ENCODE assay signal across 12 cellular contexts in genomic region chrX:69556094-69557011, GRCh38. TPM values are rescaled to one million over a fixed set of nuclear protein-coding genes. Genes with fewer than 3 reads are reported as not detected.
DNase-seq lines count a peak whose midpoint lies in the region; ATAC-seq and TF ChIP-seq lines count a peak whose summit lies in the region.
"Had no signal": no experiment of that assay in that cellular context is flagged by ENCODE, and none has a peak within 500 bp of the region (broad histone marks: within the 10 kb centered on the region; RNA-seq: fewer than 3 reads in every experiment).

No MANE protein-coding gene starts in this region.

- no peak overlapping the region for H3K4me2 ChIP-seq in osteoblast (ENCODE audit: insufficient read depth, low read length)

- no peak overlapping the region for H2AFZ ChIP-seq in osteoblast (ENCODE audit: low read length)

- H3K27me3 ChIP-seq in right cardiac atrium (ENCODE audit: control insufficient read depth, insufficient read depth) = no peaks in the 10 kb centered on the region
- H3K27me3 ChIP-seq in osteoblast (ENCODE audit: insufficient read depth, low read length) = peaks cover 32% of the 10 kb centered on the region

- ATAC-seq in right cardiac atrium = peak; percentile 50 to 86
- ATAC-seq: activated naive CD4-positive, alpha-beta T cell treated with anti-CD3 and anti-CD28 coated beads, Interleukin-2, amount 50 U/mL, for 72 hours had no signal

- H3K36me3 ChIP-seq in HEK293 (ENCODE audit: control insufficient read depth in 2 of 2, insufficient read depth in 1 of 2, low read length in 2 of 2) (no peaks in the 10 kb centered on the region), osteoblast (ENCODE audit: insufficient read depth, low read length) (no peaks in the 10 kb centered on the region)

- H3K79me2 ChIP-seq in osteoblast (ENCODE audit: insufficient read depth, low read length) = no peaks in the 10 kb centered on the region

- peak; percentile 21 for DNase-seq in SHP77 treated with DMSO at 0.1 percent for 48 hours (lab: John Stamatoyannopoulos, UW)
- no peak for DNase-seq in right cardiac atrium
- peak; percentile 10 for DNase-seq in retinal pigment epithelial cell (ENCODE audit: low read depth)
- no peak for DNase-seq in NCI-H2107 treated with DMSO at 0.1 percent for 48 hours (lab: John Stamatoyannopoulos, UW; ENCODE audit: unreplicated experiment)
- DNase-seq in NCI-H446 (lab: John Stamatoyannopoulos, UW) = no peak
- DNase-seq in KG1 (lab: John Stamatoyannopoulos, UW) = no peak
- DNase-seq in osteoblast (ENCODE audit: insufficient read length, low spot score, missing footprints) = no peak
- DNase-seq: activated B cell treated with CpG ODN at 0.5 μM for 24 hours; stimulated activated CD4-positive, alpha-beta T cell treated with anti-CD3 and anti-CD28 coated beads, Interleukin-4, amount 100 ng/mL, for 4 hours had no signal

- 60% methylated on average over 15 of the region's 15 CpGs for WGBS in right cardiac atrium

- H3K27ac ChIP-seq in HEK293 (ENCODE audit: extremely low read depth, low read depth, low read length) (no peak overlapping the region), right cardiac atrium (ENCODE audit: low read length) (no peak overlapping the region), osteoblast (ENCODE audit: low read depth, low read length) (no peak overlapping the region)

- intact Hi-C loops in right cardiac atrium (cut with DNase I) = no loop called here

- peaks cover 2% of the 10 kb centered on the region for H4K20me1 ChIP-seq in osteoblast (ENCODE audit: insufficient read depth, low read length)

- POLR2A ChIA-PET in HEK293 (lab: Yijun Ruan, JAX) = interaction anchor here (1.0 kb wide), 1 partner anchor 60 kb away, joined by 5 read pairs; the partner anchor contains the start of gene EDA

- no peaks in the 10 kb centered on the region; the same call in 1 of the 2 replicates for H3K4me1 ChIP-seq in HEK293 (ENCODE audit: control insufficient read depth, insufficient read depth, low read length)
- H3K4me1 ChIP-seq in right cardiac atrium (ENCODE audit: control insufficient read depth, insufficient read depth, low read length) = peaks cover 10% of the 10 kb centered on the region
- no peaks in the 10 kb centered on the region for H3K4me1 ChIP-seq in osteoblast (ENCODE audit: insufficient read depth, low read length)

- CTCF ChIA-PET in HEK293 (lab: Yijun Ruan, JAX) = interaction anchor here (0.6 kb wide), 1 partner anchor 26 kb away, joined by 3 read pairs; no protein-coding TSS in a partner anchor

- TF ChIP-seq CTCF in HEK293 (tag by site-specific recombination; IDR thresholded peaks at IDR 0.05) (no peak), retinal pigment epithelial cell (conservative IDR thresholded peaks at IDR 0.05; ENCODE audit: low read depth, low read length) (no peak), osteoblast (IDR thresholded peaks at IDR 0.05; ENCODE audit: extremely low read depth, low read depth, low read length) (no peak)

- no peaks in the 10 kb centered on the region for H3K9me3 ChIP-seq in HEK293 (ENCODE audit: control insufficient read depth, insufficient read depth, low read depth, low read length)
- H3K9me3 ChIP-seq in right cardiac atrium (ENCODE audit: control insufficient read depth, low read length) = no peaks in the 10 kb centered on the region
- H3K9me3 ChIP-seq in osteoblast (ENCODE audit: low read depth, low read length) = no peaks in the 10 kb centered on the region

- H3K4me3 ChIP-seq in HEK293 (ENCODE audit: low read depth, low read length) = no peak overlapping the region
- no peak overlapping the region for H3K4me3 ChIP-seq in right cardiac atrium (ENCODE audit: low read length)
- H3K4me3 ChIP-seq in retinal pigment epithelial cell (ENCODE audit: low read length) = no peak overlapping the region
- no peak overlapping the region for H3K4me3 ChIP-seq in osteoblast (ENCODE audit: insufficient read depth, low read length)

TF ChIP-seq in HEK293, 187 proteins besides CTCF, POLR2A, EP300 and RAD21:
- TF ChIP-seq ZNF335 (tag by site-specific recombination; conservative IDR thresholded peaks at IDR 0.05) (peak; percentile 65), SP2 (tag by site-specific recombination; IDR thresholded peaks at IDR 0.05) (peak; percentile 44), ZNF121 (tag by site-specific recombination; IDR thresholded peaks at IDR 0.05) (no peak), OSR2 (tag by site-specific recombination; IDR thresholded peaks at IDR 0.05) (peak; percentile 35), WT1 (tag by site-specific recombination; IDR thresholded peaks at IDR 0.05) (no peak)

RNA-seq across cellular contexts. Expression of gene NALF2, which starts 52.2 kb away (rescaled TPM):
- total RNA-seq in right cardiac atrium (10 to 100 TPM; 43.2 to 90.9 (median 85.6) TPM), osteoblast (not detected in 2 replicates)
- polyA plus RNA-seq in right cardiac atrium = 120 TPM
- total RNA-seq: endothelial cell of umbilical vein had no signal
- polyA plus RNA-seq: endothelial cell of umbilical vein had no signal

RNA-seq across cellular contexts. Expression of gene EDA, which starts 59.6 kb away (rescaled TPM):
- total RNA-seq in right cardiac atrium (10 to 100 TPM; 19.2 to 26.1 (median 22.3) TPM), osteoblast (under 0.01 and 0.59 TPM in 2 replicates)
- 10.0 TPM for polyA plus RNA-seq in right cardiac atrium
- total RNA-seq: activated B cell treated with CpG ODN at 0.5 μM for 24 hours had no signal

Comparison
In these comparisons a context has a peak if more than half of its experiments do, and no peak if none do; other contexts are left out.
1. DNase-seq: peak in SHP77 treated with DMSO at 0.1 percent for 48 hours (single experiment) and retinal pigment epithelial cell (single experiment); none in right cardiac atrium (0 of 3), NCI-H2107 treated with DMSO at 0.1 percent for 48 hours (single experiment), NCI-H446 (0 of 2), KG1 (single experiment) and osteoblast (single experiment).
2. RNA of gene NALF2, which starts 52.2 kb away (total RNA-seq): 43.2 to 90.9 TPM in right cardiac atrium; not detected in osteoblast; every median in the first group is over 10 times any median in the second.
3. RNA of gene EDA, which starts 59.6 kb away (total RNA-seq): 19.2 to 26.1 TPM in right cardiac atrium; under 0.01 to 0.59 TPM in osteoblast; every median in the first group is over 10 times any median in the second.